20 cellular contexts compared by ENCODE assay signal in genomic region chr16:63720848-63721247, GRCh38.
DNase-seq lines count a peak whose midpoint lies in the region; ATAC-seq and TF ChIP-seq lines count a peak whose summit lies in the region.
"Had no signal": no experiment of that assay in that cellular context is flagged by ENCODE, and none has a peak within 500 bp of the region (broad histone marks: within the 10 kb centered on the region; RNA-seq: fewer than 3 reads in every experiment).

No MANE protein-coding gene starts in this region.

- H3K4me1 ChIP-seq in heart right ventricle = no peaks in the 10 kb centered on the region
- H3K4me1 ChIP-seq in vagina = no peaks in the 10 kb centered on the region
- H3K4me1 ChIP-seq: psoas muscle had no signal

- no peaks in the 10 kb centered on the region for H3K4me1 Mint-ChIP-seq in type B pancreatic cell (ENCODE audit: unreplicated experiment)
- H3K4me1 Mint-ChIP-seq: CD4-positive, alpha-beta memory T cell; T-helper 17 cell had no signal

- ATAC-seq in heart right ventricle (no peak), left cardiac atrium (no peak)
- ATAC-seq: natural killer cell treated with Interleukin-12 subunit alpha and Interleukin-12 subunit beta and Interleukin-15 and Interleukin-18, amount 100 ng/mL, for 72 hours; psoas muscle; T-helper 17 cell had no signal

- H3K9me3 ChIP-seq in heart right ventricle (no peaks in the 10 kb centered on the region), vagina (no peaks in the 10 kb centered on the region)
- H3K9me3 ChIP-seq: psoas muscle had no signal

- no peaks in the 10 kb centered on the region for H3K9me3 Mint-ChIP-seq in type B pancreatic cell

- H3K27me3 Mint-ChIP-seq in type B pancreatic cell = no peaks in the 10 kb centered on the region
- H3K27me3 Mint-ChIP-seq: CD4-positive, alpha-beta memory T cell; natural killer cell treated with Interleukin-12 subunit alpha and Interleukin-12 subunit beta and Interleukin-15 and Interleukin-18, amount 100 ng/mL, for 72 hours; T-helper 17 cell had no signal

- no peaks in the 10 kb centered on the region for H3K36me3 Mint-ChIP-seq in type B pancreatic cell
- H3K36me3 Mint-ChIP-seq: CD4-positive, alpha-beta memory T cell; natural killer cell treated with Interleukin-12 subunit alpha and Interleukin-12 subunit beta and Interleukin-15 and Interleukin-18, amount 100 ng/mL, for 72 hours had no signal

- H3K4me3 ChIP-seq in heart right ventricle = no peak overlapping the region
- H3K4me3 ChIP-seq in vagina = no peak overlapping the region
- H3K4me3 ChIP-seq: psoas muscle had no signal

- no peak overlapping the region for H3K4me3 Mint-ChIP-seq in type B pancreatic cell
- H3K4me3 Mint-ChIP-seq: CD4-positive, alpha-beta memory T cell; natural killer cell treated with Interleukin-12 subunit alpha and Interleukin-12 subunit beta and Interleukin-15 and Interleukin-18, amount 100 ng/mL, for 72 hours; T-helper 17 cell had no signal

- no peak overlapping the region for H3K27ac Mint-ChIP-seq in type B pancreatic cell
- H3K27ac Mint-ChIP-seq: CD4-positive, alpha-beta memory T cell; natural killer cell treated with Interleukin-12 subunit alpha and Interleukin-12 subunit beta and Interleukin-15 and Interleukin-18, amount 100 ng/mL, for 72 hours; T-helper 17 cell had no signal

- TF ChIP-seq POLR2A in vagina (IDR thresholded peaks at IDR 0.05) = no peak

- TF ChIP-seq CTCF in heart right ventricle (IDR thresholded peaks at IDR 0.05) (peak in 5 of 9 donors; percentile 16 to 39 (median 24)), type B pancreatic cell (conservative IDR thresholded peaks at IDR 0.05) (peak; percentile 50), vagina (IDR thresholded peaks at IDR 0.05) (no peak)

- H3K27ac ChIP-seq in heart right ventricle = no peak overlapping the region
- H3K27ac ChIP-seq in vagina = no peak overlapping the region
- H3K27ac ChIP-seq: psoas muscle, VCaP had no signal

- DNase-seq in heart right ventricle = no peak
- no peak for DNase-seq in left cardiac atrium
- peak; percentile 4 for DNase-seq in SK-N-DZ (ENCODE audit: low spot score)
- DNase-seq in fibroblast of peridontal ligament (ENCODE audit: extremely low read depth) = peak; percentile 2
- no peak for DNase-seq in type B pancreatic cell (ENCODE audit: extremely low spot score, unreplicated experiment)
- no peak for DNase-seq in ecto neural progenitor cell (ENCODE audit: low spot score)
- DNase-seq in NCI-H2029 treated with DMSO at 0.1 percent for 48 hours (lab: John Stamatoyannopoulos, UW) = no peak
- no peak for DNase-seq in vagina (ENCODE audit: extremely low spot score in 2 of 2)
- DNase-seq: ACHN; activated CD4-positive, alpha-beta T cell treated with anti-CD3 and anti-CD28 coated beads, Interleukin-2, amount 50 U/mL, for 48 hours; activated naive CD4-positive, alpha-beta T cell; activated T-cell treated with anti-CD3 and anti-CD28 coated beads for 4 hours; CD4-positive, alpha-beta memory T cell; foreskin melanocyte; NCI-H1092 treated with DMSO at 0.1 percent for 48 hours; psoas muscle; SHP77 treated with DMSO at 0.1 percent for 48 hours; T-helper 17 cell had no signal

- intact Hi-C loops in heart right ventricle (cut with DNase I) (no loop called here), left cardiac atrium (cut with DNase I) (no loop called here), vagina (cut with DNase I) (no loop called here)

- 53 to 61% methylated on average over 1 of the region's 1 CpG for WGBS in heart right ventricle, 2 donors

- H3K36me3 ChIP-seq in heart right ventricle (no peaks in the 10 kb centered on the region), vagina (no peaks in the 10 kb centered on the region)

- H3K27me3 ChIP-seq in heart right ventricle = no peaks in the 10 kb centered on the region
- H3K27me3 ChIP-seq in vagina = no peaks in the 10 kb centered on the region

Comparison
In these comparisons a context has a peak if more than half of its experiments do, and no peak if none do; other contexts are left out.
1. DNase-seq: peak in SK-N-DZ (single experiment) and fibroblast of peridontal ligament (single experiment); none in heart right ventricle (0 of 2), left cardiac atrium (single experiment), type B pancreatic cell (single experiment), ecto neural progenitor cell (single experiment), NCI-H2029 treated with DMSO at 0.1 percent for 48 hours (single experiment) and vagina (0 of 2).
2. CTCF ChIP-seq: peak in heart right ventricle (5 of 9) and type B pancreatic cell (single experiment); none in vagina (0 of 3).